1 cellular context compared by ENCODE assay signal in the genomic region with DNA sequence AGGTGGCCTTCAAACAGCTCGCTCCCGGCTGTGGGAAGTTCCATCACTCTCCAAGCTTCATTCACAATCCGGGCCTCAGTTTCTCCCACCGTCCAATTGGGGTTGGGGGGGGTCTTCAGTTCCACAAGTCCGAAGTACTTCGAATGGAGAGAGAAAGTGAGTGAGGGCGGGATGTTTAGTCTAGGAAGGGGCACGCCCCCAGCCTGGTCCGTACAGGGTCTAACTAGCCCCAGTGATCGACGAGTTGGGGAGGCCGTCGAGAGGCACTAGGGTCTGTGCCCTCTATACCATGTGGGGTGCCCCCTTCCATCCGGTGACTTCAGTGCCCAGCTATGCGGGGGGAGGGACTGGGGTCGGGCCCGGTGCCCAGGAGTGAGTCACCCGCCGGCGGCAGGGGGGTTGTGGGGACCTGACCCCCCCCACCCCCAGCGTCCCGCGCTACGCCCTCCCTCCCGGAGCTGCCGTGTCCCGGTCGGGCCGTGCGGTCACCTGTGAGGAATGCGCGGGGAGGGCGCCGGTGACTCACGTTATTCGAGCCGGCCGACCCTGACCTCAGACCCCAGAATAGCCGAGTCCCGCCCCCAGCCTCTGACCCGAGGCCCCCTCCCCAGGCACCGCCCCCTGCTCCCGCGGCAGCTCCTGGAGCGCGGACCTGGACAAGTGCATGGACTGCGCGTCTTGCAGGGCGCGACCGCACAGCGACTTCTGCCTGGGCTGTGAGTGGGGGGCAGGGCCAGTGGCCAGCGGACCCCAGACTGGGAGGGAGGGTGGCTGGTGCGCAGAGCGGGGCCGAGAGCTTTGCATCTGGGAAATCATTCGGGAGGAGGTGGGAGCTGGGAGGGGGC.
TF ChIP-seq lines count a peak whose summit lies in the region.

No MANE protein-coding gene starts in this region.

TF ChIP-seq in GM12878, 131 proteins besides CTCF, POLR2A, EP300 and RAD21:
- no peak for TF ChIP-seq NRF1 (conservative IDR thresholded peaks at IDR 0.05; ENCODE audit: low read depth, low read length)
- no peak for TF ChIP-seq NFYA (IDR thresholded peaks at IDR 0.05; ENCODE audit: borderline replicate concordance, low read depth, low read length)
- TF ChIP-seq, protein P1, sequence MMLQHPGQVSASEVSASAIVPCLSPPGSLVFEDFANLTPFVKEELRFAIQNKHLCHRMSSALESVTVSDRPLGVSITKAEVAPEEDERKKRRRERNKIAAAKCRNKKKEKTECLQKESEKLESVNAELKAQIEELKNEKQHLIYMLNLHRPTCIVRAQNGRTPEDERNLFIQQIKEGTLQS (IDR thresholded peaks at IDR 0.05; ENCODE audit: borderline replicate concordance, extremely low read depth, low read depth, low read length), result no peak
- TF ChIP-seq HDAC6 (IDR thresholded peaks at IDR 0.05; ENCODE audit: unreplicated experiment), result no peak
- peak; percentile 4; the same call in 1 of the 2 replicates for TF ChIP-seq LARP7 (IDR thresholded peaks at IDR 0.05)
- TF ChIP-seq, protein P2, sequence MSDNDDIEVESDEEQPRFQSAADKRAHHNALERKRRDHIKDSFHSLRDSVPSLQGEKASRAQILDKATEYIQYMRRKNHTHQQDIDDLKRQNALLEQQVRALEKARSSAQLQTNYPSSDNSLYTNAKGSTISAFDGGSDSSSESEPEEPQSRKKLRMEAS (IDR thresholded peaks at IDR 0.05; ENCODE audit: low read depth, low read length), result no peak
- TF ChIP-seq NFXL1 (IDR thresholded peaks at IDR 0.05; ENCODE audit: borderline replicate concordance), result no peak
- no peak for TF ChIP-seq STAT1 (conservative IDR thresholded peaks at IDR 0.05)
- TF ChIP-seq, protein P3, sequence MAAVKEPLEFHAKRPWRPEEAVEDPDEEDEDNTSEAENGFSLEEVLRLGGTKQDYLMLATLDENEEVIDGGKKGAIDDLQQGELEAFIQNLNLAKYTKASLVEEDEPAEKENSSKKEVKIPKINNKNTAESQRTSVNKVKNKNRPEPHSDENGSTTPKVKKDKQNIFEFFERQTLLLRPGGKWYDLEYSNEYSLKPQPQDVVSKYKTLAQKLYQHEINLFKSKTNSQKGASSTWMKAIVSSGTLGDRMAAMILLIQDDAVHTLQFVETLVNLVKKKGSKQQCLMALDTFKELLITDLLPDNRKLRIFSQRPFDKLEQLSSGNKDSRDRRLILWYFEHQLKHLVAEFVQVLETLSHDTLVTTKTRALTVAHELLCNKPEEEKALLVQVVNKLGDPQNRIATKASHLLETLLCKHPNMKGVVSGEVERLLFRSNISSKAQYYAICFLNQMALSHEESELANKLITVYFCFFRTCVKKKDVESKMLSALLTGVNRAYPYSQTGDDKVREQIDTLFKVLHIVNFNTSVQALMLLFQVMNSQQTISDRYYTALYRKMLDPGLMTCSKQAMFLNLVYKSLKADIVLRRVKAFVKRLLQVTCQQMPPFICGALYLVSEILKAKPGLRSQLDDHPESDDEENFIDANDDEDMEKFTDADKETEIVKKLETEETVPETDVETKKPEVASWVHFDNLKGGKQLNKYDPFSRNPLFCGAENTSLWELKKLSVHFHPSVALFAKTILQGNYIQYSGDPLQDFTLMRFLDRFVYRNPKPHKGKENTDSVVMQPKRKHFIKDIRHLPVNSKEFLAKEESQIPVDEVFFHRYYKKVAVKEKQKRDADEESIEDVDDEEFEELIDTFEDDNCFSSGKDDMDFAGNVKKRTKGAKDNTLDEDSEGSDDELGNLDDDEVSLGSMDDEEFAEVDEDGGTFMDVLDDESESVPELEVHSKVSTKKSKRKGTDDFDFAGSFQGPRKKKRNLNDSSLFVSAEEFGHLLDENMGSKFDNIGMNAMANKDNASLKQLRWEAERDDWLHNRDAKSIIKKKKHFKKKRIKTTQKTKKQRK (IDR thresholded peaks at IDR 0.05; ENCODE audit: low read depth, low read length), result no peak
- TF ChIP-seq CEBPB (IDR thresholded peaks at IDR 0.05; ENCODE audit: borderline replicate concordance in 1 of 2, low read depth in 2 of 2, low read length in 2 of 2), result no peak
- TF ChIP-seq SPI1 (IDR thresholded peaks at IDR 0.05; ENCODE audit: borderline replicate concordance, insufficient read depth, low read depth, low read length), result no peak
- TF ChIP-seq IKZF2 (IDR thresholded peaks at IDR 0.05), result 0 out of 4 replicates have a peak, but pooled peaks of 1 of the 2 experiments have one; percentile 8
- no peak for TF ChIP-seq RCOR1 (conservative IDR thresholded peaks at IDR 0.05; ENCODE audit: low read depth, low read length)
